21 cellular contexts compared by ENCODE assay signal in genomic region chr11:86035920-86036319, GRCh38.
"Had no signal": no experiment of that assay in that cellular context is flagged by ENCODE, and none has a peak within 500 bp of the region (broad histone marks: within the 10 kb centered on the region; RNA-seq: fewer than 3 reads in every experiment).

No MANE protein-coding gene starts in this region.

- H3K4me3 ChIP-seq: dorsolateral prefrontal cortex, hepatocyte, sigmoid colon, upper lobe of right lung had no signal

- H3K27ac ChIP-seq: hepatocyte, upper lobe of right lung had no signal

- H3K27me3 Mint-ChIP-seq: activated CD4-positive, alpha-beta memory T cell treated with anti-CD3 and anti-CD28 coated beads for 36 hours; activated naive CD4-positive, alpha-beta T cell treated with anti-CD3 and anti-CD28 coated beads, Interleukin-2, amount 50 U/mL, for 24 hours; effector memory CD8-positive, alpha-beta T cell had no signal

- H3K27me3 ChIP-seq: dorsolateral prefrontal cortex, hepatocyte, sigmoid colon, upper lobe of right lung had no signal

- H3K9me3 ChIP-seq: sigmoid colon, upper lobe of right lung had no signal

- H3K36me3 Mint-ChIP-seq: activated naive CD4-positive, alpha-beta T cell treated with anti-CD3 and anti-CD28 coated beads, Interleukin-2, amount 50 U/mL, for 24 hours had no signal

- H3K4me3 Mint-ChIP-seq: activated CD4-positive, alpha-beta memory T cell treated with anti-CD3 and anti-CD28 coated beads for 36 hours; activated naive CD4-positive, alpha-beta T cell treated with anti-CD3 and anti-CD28 coated beads, Interleukin-2, amount 50 U/mL, for 24 hours; brain; neural crest cell had no signal

- H3K9me3 Mint-ChIP-seq: activated CD4-positive, alpha-beta memory T cell treated with anti-CD3 and anti-CD28 coated beads for 36 hours; activated naive CD4-positive, alpha-beta T cell treated with anti-CD3 and anti-CD28 coated beads, Interleukin-2, amount 50 U/mL, for 24 hours; brain; effector memory CD8-positive, alpha-beta T cell; neural crest cell had no signal

- DNase-seq: activated CD4-positive, alpha-beta memory T cell treated with anti-CD3 and anti-CD28 coated beads for 36 hours; activated CD4-positive, alpha-beta T cell treated with anti-CD3 and anti-CD28 coated beads for 48 hours; activated effector memory CD4-positive, alpha-beta T cell treated with anti-CD3 and anti-CD28 coated beads, Interleukin-2, amount 50 U/mL, for 16 hours; aorta; dorsolateral prefrontal cortex; effector memory CD8-positive, alpha-beta T cell; foreskin melanocyte; glutamatergic neuron; left ventricle myocardium superior; mammary epithelial cell; posterior cingulate gyrus; sigmoid colon; stimulated activated CD4-positive, alpha-beta T cell treated with anti-CD3 and anti-CD28 coated beads, Interleukin-2, amount 100 ng/mL, for 48 hours; stimulated activated CD8-positive, alpha-beta memory T cell treated with anti-CD3 and anti-CD28 coated beads, Interleukin-4, amount 100 ng/mL, for 48 hours; stimulated activated naive CD4-positive, alpha-beta T cell treated with Interleukin-2 at 50 U/mL for 16 hours; upper lobe of right lung had no signal

- H2AFZ ChIP-seq: hepatocyte had no signal

- H3K4me2 ChIP-seq: hepatocyte had no signal

- ATAC-seq: effector memory CD8-positive, alpha-beta T cell; esophagus mucosa; upper lobe of right lung had no signal
